In genomic region chr10:98415710-98416077, GRCh38 we compare ENCODE assay signal across 9 cellular contexts. TPM values are rescaled to one million over a fixed set of nuclear protein-coding genes. Genes with fewer than 3 reads are reported as not detected.
A peak's percentile ranks its signal among the peaks of the same experiment; 100 is the strongest.
DNase-seq lines count a peak whose midpoint lies in the region; ATAC-seq and TF ChIP-seq lines count a peak whose summit lies in the region.
"Had no signal": no experiment of that assay in that cellular context is flagged by ENCODE, and none has a peak within 500 bp of the region (broad histone marks: within the 10 kb centered on the region; RNA-seq: fewer than 3 reads in every experiment).

No MANE protein-coding gene starts in this region.

- no peaks in the 10 kb centered on the region for H3K9me3 ChIP-seq in heart right ventricle
- no peaks in the 10 kb centered on the region for H3K9me3 ChIP-seq in upper lobe of right lung
- H3K9me3 ChIP-seq: SJCRH30 had no signal

- intact Hi-C loops in heart right ventricle (cut with DNase I) (loop anchor here in 2 of 10 donors (5.0 to 10.0 kb wide), 2 partner anchors 73 to 151 kb away; partner anchors contain the start of gene LOXL4 (in 2 of the 2)), Right ventricle myocardium superior (cut with DNase I) (no loop called here), upper lobe of right lung (cut with DNase I) (no loop called here)

- peaks cover 26% of the 10 kb centered on the region for H3K4me1 Mint-ChIP-seq in mesothelial cell of epicardium

- H3K4me1 ChIP-seq in heart right ventricle (peaks cover 16 to 51% (median 36%) of the 10 kb centered on the region in 9 donors), upper lobe of right lung (peaks cover 18% of the 10 kb centered on the region)
- H3K4me1 ChIP-seq: SJCRH30 had no signal

- peaks cover 4% of the 10 kb centered on the region for H3K36me3 Mint-ChIP-seq in mesothelial cell of epicardium

- no peaks in the 10 kb centered on the region for H3K27me3 Mint-ChIP-seq in mesothelial cell of epicardium (ENCODE audit: low read depth)

- no peaks in the 10 kb centered on the region for H3K9me3 Mint-ChIP-seq in mesothelial cell of epicardium

- peak overlapping the region; percentile 38 for H3K4me3 Mint-ChIP-seq in mesothelial cell of epicardium

- peak in 3 of 8 donors; percentile 2 to 18 (median 4) for ATAC-seq in heart right ventricle
- ATAC-seq in Right ventricle myocardium superior (ENCODE audit: poor library complexity): no peak
- ATAC-seq in upper lobe of right lung: no peak
- ATAC-seq in GM21360 (IDR thresholded peaks at IDR 0.05; ENCODE audit: unreplicated experiment): no peak

- no peaks in the 10 kb centered on the region for H3K27me3 ChIP-seq in heart right ventricle
- no peaks in the 10 kb centered on the region for H3K27me3 ChIP-seq in upper lobe of right lung
- H3K27me3 ChIP-seq: SJCRH30 had no signal

- H3K27ac ChIP-seq in heart right ventricle: peak overlapping the region in 9 of 10 donors; percentile 73 to 92 (median 85)
- H3K27ac ChIP-seq in upper lobe of right lung: peak overlapping the region; percentile 85

- H3K36me3 ChIP-seq in heart right ventricle: peaks cover 0 to 47% (median 30%) of the 10 kb centered on the region in 9 donors
- peaks cover 39% of the 10 kb centered on the region for H3K36me3 ChIP-seq in upper lobe of right lung
- H3K36me3 ChIP-seq: SJCRH30 had no signal

- TF ChIP-seq CTCF in heart right ventricle (IDR thresholded peaks at IDR 0.05): no peak
- no peak for TF ChIP-seq CTCF in mesothelial cell of epicardium (IDR thresholded peaks at IDR 0.05; ENCODE audit: unreplicated experiment)
- no peak for TF ChIP-seq CTCF in upper lobe of right lung (IDR thresholded peaks at IDR 0.05)

- peak in 1 of 2 donors; percentile 43 for DNase-seq in heart right ventricle
- DNase-seq in Right ventricle myocardium superior: no peak
- peak; percentile 20 for DNase-seq in astrocyte of the hippocampus (ENCODE audit: low read depth, low spot score)
- no peak for DNase-seq in mesothelial cell of epicardium (ENCODE audit: low spot score in 2 of 2, unreplicated experiment in 2 of 2)
- DNase-seq in upper lobe of right lung: no peak
- no peak for DNase-seq in SIG-M5 (lab: John Stamatoyannopoulos, UW)
- no peak for DNase-seq in mesenteric fat pad (ENCODE audit: low spot score)

- H3K4me3 ChIP-seq in heart right ventricle (no peak overlapping the region), upper lobe of right lung (no peak overlapping the region)

- H3K27ac Mint-ChIP-seq in mesothelial cell of epicardium: peak overlapping the region; percentile 99

- 48 to 56% methylated on average over 8 of the region's 8 CpGs for WGBS in heart right ventricle, 2 donors

RNA-seq across cellular contexts. Expression of gene PYROXD2, which starts 0.7 kb away (rescaled TPM):
- total RNA-seq in heart right ventricle (10 to 100 TPM in 9 of 10 donors, 1 to 10 TPM in 1; 9.0 to 18.8 (median 13.9) TPM), Right ventricle myocardium superior (8.4 TPM), mesothelial cell of epicardium (31.1 to 34.4 TPM (median 31.9 TPM) in 3 replicates), upper lobe of right lung (13.0 TPM), mesenteric fat pad (22.4 TPM)
- polyA plus RNA-seq in heart right ventricle: 10 to 100 TPM in 1 of 2 donors, 1 to 10 TPM in 1; 3.1 to 31.2 TPM

RNA-seq across cellular contexts. Expression of gene HPS1, which starts 31.0 kb away (rescaled TPM):
- total RNA-seq in heart right ventricle (10 to 100 TPM; 21.2 to 54.3 (median 33.4) TPM), Right ventricle myocardium superior (25.6 TPM), mesothelial cell of epicardium (47.0 to 52.8 TPM (median 51.7 TPM) in 3 replicates), upper lobe of right lung (77.7 TPM), mesenteric fat pad (56.2 TPM)
- polyA plus RNA-seq in heart right ventricle: 10 to 100 TPM; 26.9 to 39.4 TPM
